Comparison of ENCODE assay signal across 26 cellular contexts in genomic region chr3:43818229-43818628, GRCh38.
"Had no signal": no experiment of that assay in that cellular context is flagged by ENCODE, and none has a peak within 500 bp of the region (broad histone marks: within the 10 kb centered on the region; RNA-seq: fewer than 3 reads in every experiment).

No MANE protein-coding gene starts in this region.

- H3K36me3 Mint-ChIP-seq: activated naive CD8-positive, alpha-beta T cell had no signal

- H3K9me3 ChIP-seq: gastrocnemius medialis, heart left ventricle had no signal

- H3K4me3 Mint-ChIP-seq: activated CD4-positive, alpha-beta T cell treated with anti-CD3 and anti-CD28 coated beads, Interleukin-2, amount 10 ng/mL, durations not matched to agents 7 days and 5 days; activated CD8-positive, alpha-beta T cell treated with anti-CD3 and anti-CD28 coated beads for 36 hours; activated naive CD8-positive, alpha-beta T cell; effector memory CD8-positive, alpha-beta T cell had no signal

- H3K9me3 Mint-ChIP-seq: activated CD4-positive, alpha-beta T cell treated with anti-CD3 and anti-CD28 coated beads, Interleukin-2, amount 10 ng/mL, durations not matched to agents 7 days and 5 days; activated CD8-positive, alpha-beta T cell treated with anti-CD3 and anti-CD28 coated beads for 36 hours; effector memory CD8-positive, alpha-beta T cell had no signal

- H3K36me3 ChIP-seq: brain microvascular endothelial cell, gastrocnemius medialis, heart left ventricle had no signal

- H3K4me1 Mint-ChIP-seq: activated CD4-positive, alpha-beta T cell treated with anti-CD3 and anti-CD28 coated beads, Interleukin-2, amount 10 ng/mL, durations not matched to agents 7 days and 5 days had no signal

- H3K27ac Mint-ChIP-seq: activated CD4-positive, alpha-beta T cell treated with anti-CD3 and anti-CD28 coated beads, Interleukin-2, amount 10 ng/mL, durations not matched to agents 7 days and 5 days; activated CD8-positive, alpha-beta T cell treated with anti-CD3 and anti-CD28 coated beads for 36 hours; activated naive CD8-positive, alpha-beta T cell; effector memory CD8-positive, alpha-beta T cell had no signal

- H3K27ac ChIP-seq: brain microvascular endothelial cell, foreskin keratinocyte, gastrocnemius medialis, heart left ventricle had no signal

- H3K4me1 ChIP-seq: gastrocnemius medialis, heart left ventricle had no signal

- H3K27me3 ChIP-seq: brain microvascular endothelial cell, gastrocnemius medialis, heart left ventricle had no signal

- H3K4me3 ChIP-seq: gastrocnemius medialis, heart left ventricle had no signal

- DNase-seq: activated CD4-positive, alpha-beta T cell treated with anti-CD3 and anti-CD28 coated beads for 4 hours; activated CD4-positive, alpha-beta T cell treated with anti-CD3 and anti-CD28 coated beads, Interleukin-2, amount 10 ng/mL, durations not matched to agents 7 days and 5 days; activated CD4-positive, alpha-beta T cell treated with anti-CD3 and anti-CD28 coated beads, Interleukin-2, amount 50 U/mL, for 48 hours; activated CD4-positive, CD25-positive, alpha-beta regulatory T cell; activated CD4-positive, CD25-positive, alpha-beta regulatory T cell treated with anti-CD3 and anti-CD28 coated beads, Interleukin-2, amount 50 U/mL, for 72 hours; activated CD8-positive, alpha-beta memory T cell treated with anti-CD3 and anti-CD28 coated beads for 24 hours; activated effector memory CD4-positive, alpha-beta T cell treated with Interleukin-2 at 50 U/mL for 16 hours; activated gamma-delta T cell treated with Interleukin-2 at 50 U/mL for 16 hours; activated naive CD4-positive, alpha-beta T cell treated with anti-CD3 and anti-CD28 coated beads, Interleukin-2, amount 50 U/mL, for 16 hours; activated naive CD4-positive, alpha-beta T cell treated with Interleukin-2 at 50 U/mL for 16 hours; activated T-cell treated with anti-CD3 and anti-CD28 coated beads, Interleukin-2, amount 50 U/mL, for 48 hours; amniotic stem cell; anterior cingulate cortex; brain microvascular endothelial cell; caudate nucleus; cortex of kidney; dermis blood vessel endothelial cell; effector CD4-positive, alpha-beta T cell; effector memory CD8-positive, alpha-beta T cell; gastrocnemius medialis; glutamatergic neuron; heart left ventricle; T-helper 2 cell had no signal

- ATAC-seq: effector memory CD8-positive, alpha-beta T cell; gastrocnemius medialis; heart left ventricle had no signal
